ENCODE assay signal across 32 cellular contexts in genomic region chr1:18358600-18358999, GRCh38.
"Had no signal": no experiment of that assay in that cellular context is flagged by ENCODE, and none has a peak within 500 bp of the region (broad histone marks: within the 10 kb centered on the region; RNA-seq: fewer than 3 reads in every experiment).

No MANE protein-coding gene starts in this region.

- ATAC-seq: naive thymus-derived CD8-positive, alpha-beta T cell; natural killer cell treated with Interleukin-12 subunit alpha and Interleukin-12 subunit beta and Interleukin-15 and Interleukin-18, amount 100 ng/mL, for 72 hours; psoas muscle; right cardiac atrium; sciatic nerve; stimulated activated memory B cell treated with anti-CD40 and anti-IgM and Interleukin-4, amounts not matched to agents 10 μg/mL and 1 μg/mL and 100 μg/mL, for 72 hours; stimulated activated naive CD8-positive, alpha-beta T cell treated with anti-CD3 and anti-CD28 coated beads, Interleukin-15, amount 100 ng/mL, for 72 hours; stimulated activated naive CD8-positive, alpha-beta T cell treated with anti-CD3 and anti-CD28 coated beads, Interleukin-15, Interleukin-2, amounts not matched to agents 100 U/mL and 50 U/mL, for 24 hours; upper lobe of right lung had no signal

- H3K36me3 ChIP-seq: neural progenitor cell, ovary, spleen, suprapubic skin, tibial artery, transverse colon, upper lobe of right lung, uterus had no signal

- H3K4me3 Mint-ChIP-seq: naive thymus-derived CD8-positive, alpha-beta T cell; natural killer cell treated with Interleukin-12 subunit alpha and Interleukin-12 subunit beta and Interleukin-15 and Interleukin-18, amount 100 ng/mL, for 72 hours; nephron progenitor cell; neural progenitor cell; stimulated activated memory B cell treated with anti-CD40 and anti-IgM and Interleukin-4, amounts not matched to agents 10 μg/mL and 1 μg/mL and 100 μg/mL, for 72 hours; stimulated activated naive CD8-positive, alpha-beta T cell treated with anti-CD3 and anti-CD28 coated beads, Interleukin-15, amount 100 ng/mL, for 72 hours; type B pancreatic cell had no signal

- H3K4me2 ChIP-seq: neural progenitor cell, smooth muscle cell had no signal

- H3K9me3 Mint-ChIP-seq: naive thymus-derived CD8-positive, alpha-beta T cell; natural killer cell treated with Interleukin-12 subunit alpha and Interleukin-12 subunit beta and Interleukin-15 and Interleukin-18, amount 100 ng/mL, for 72 hours; neural progenitor cell; stimulated activated naive CD8-positive, alpha-beta T cell treated with anti-CD3 and anti-CD28 coated beads, Interleukin-15, amount 100 ng/mL, for 72 hours; type B pancreatic cell had no signal

- H3K4me3 ChIP-seq: neural progenitor cell, ovary, psoas muscle, skin epidermis, smooth muscle cell, spleen, suprapubic skin, testis, tibial artery, transverse colon, upper lobe of right lung, uterus had no signal

- H3K79me2 ChIP-seq: parathyroid adenoma had no signal

- H3K36me3 Mint-ChIP-seq: natural killer cell treated with Interleukin-12 subunit alpha and Interleukin-12 subunit beta and Interleukin-15 and Interleukin-18, amount 100 ng/mL, for 72 hours; neural progenitor cell; stimulated activated memory B cell treated with anti-CD40 and anti-IgM and Interleukin-4, amounts not matched to agents 10 μg/mL and 1 μg/mL and 100 μg/mL, for 72 hours; type B pancreatic cell had no signal

- H3K9me3 ChIP-seq: ovary, psoas muscle, spleen, suprapubic skin, testis, tibial artery, transverse colon, upper lobe of right lung, uterus had no signal

- H3K4me1 ChIP-seq: neural progenitor cell, parathyroid adenoma, psoas muscle, spleen, suprapubic skin, testis, tibial artery, transverse colon, upper lobe of right lung, uterus had no signal

- H3K27ac ChIP-seq: neural progenitor cell, ovary, parathyroid adenoma, psoas muscle, skin epidermis, spleen, suprapubic skin, testis, tibial artery, transverse colon, upper lobe of right lung, uterus had no signal

- H3K9ac ChIP-seq: neural progenitor cell, parathyroid adenoma had no signal

- H3K27ac Mint-ChIP-seq: natural killer cell treated with Interleukin-12 subunit alpha and Interleukin-12 subunit beta and Interleukin-15 and Interleukin-18, amount 100 ng/mL, for 72 hours; nephron progenitor cell; neural progenitor cell; progenitor cell of endocrine pancreas; stimulated activated memory B cell treated with anti-CD40 and anti-IgM and Interleukin-4, amounts not matched to agents 10 μg/mL and 1 μg/mL and 100 μg/mL, for 72 hours; stimulated activated naive CD8-positive, alpha-beta T cell treated with anti-CD3 and anti-CD28 coated beads, Interleukin-15, amount 100 ng/mL, for 72 hours; type B pancreatic cell had no signal

- DNase-seq: naive thymus-derived CD8-positive, alpha-beta T cell; nephron progenitor cell; occipital lobe; ovary; posterior cingulate gyrus; psoas muscle; right cardiac atrium; spleen; stimulated activated CD4-positive, alpha-beta T cell treated with anti-CD3 and anti-CD28 coated beads, Interleukin-12 subunit alpha, Interleukin-12 subunit beta, amount 100 ng/mL, for 4 hours; stimulated activated CD4-positive, alpha-beta T cell treated with anti-CD3 and anti-CD28 coated beads, Interleukin-1b, Interleukin-23, amount 100 ng/mL, for 48 hours; stimulated activated CD4-positive, alpha-beta T cell treated with anti-CD3 and anti-CD28 coated beads, Interleukin-4, amount 100 ng/mL, for 1 hour; stimulated activated CD4-positive, alpha-beta T cell treated with anti-CD3 and anti-CD28 coated beads, Interleukin-4, amount 100 ng/mL, for 4 hours; stimulated activated CD8-positive, alpha-beta memory T cell treated with anti-CD3 and anti-CD28 coated beads, Interleukin-4, amount 100 ng/mL, for 48 hours; stimulated activated naive CD4-positive, alpha-beta T cell; stimulated activated naive CD8-positive, alpha-beta T cell treated with anti-CD3 and anti-CD28 coated beads, Interleukin-15, amount 100 ng/mL, for 72 hours; stimulated activated naive CD8-positive, alpha-beta T cell treated with anti-CD3 and anti-CD28 coated beads, Interleukin-15, Interleukin-2, amounts not matched to agents 100 U/mL and 50 U/mL, for 24 hours; substantia nigra; testis; tibial artery; transverse colon; uterus had no signal

- H2AFZ ChIP-seq: neural progenitor cell, parathyroid adenoma had no signal

- H3K4me1 Mint-ChIP-seq: stimulated activated memory B cell treated with anti-CD40 and anti-IgM and Interleukin-4, amounts not matched to agents 10 μg/mL and 1 μg/mL and 100 μg/mL, for 72 hours; stimulated activated naive CD8-positive, alpha-beta T cell treated with anti-CD3 and anti-CD28 coated beads, Interleukin-15, amount 100 ng/mL, for 72 hours had no signal

- H3K27me3 ChIP-seq: neural progenitor cell, ovary, testis, uterus had no signal
